ENCODE assay signal across 34 cellular contexts in genomic region chrX:103148075-103148474, GRCh38. TPM values are rescaled to one million over a fixed set of nuclear protein-coding genes. Genes with fewer than 3 reads are reported as not detected.
"Had no signal": no experiment of that assay in that cellular context is flagged by ENCODE, and none has a peak within 500 bp of the region (broad histone marks: within the 10 kb centered on the region; RNA-seq: fewer than 3 reads in every experiment).

No MANE protein-coding gene starts in this region.

- ATAC-seq: activated CD4-positive, alpha-beta T cell treated with anti-CD3 and anti-CD28 coated beads for 36 hours; activated CD8-positive, alpha-beta memory T cell treated with anti-CD3 and anti-CD28 coated beads, Interleukin-2, amount 10 ng/mL, durations not matched to agents 7 days and 5 days; activated CD8-positive, alpha-beta T cell treated with anti-CD3 and anti-CD28 coated beads, Interleukin-2, amount 10 ng/mL, durations not matched to agents 7 days and 5 days; gastroesophageal sphincter; heart right ventricle had no signal

- H3K9me3 ChIP-seq: colonic mucosa, esophagus muscularis mucosa, gastroesophageal sphincter, heart right ventricle had no signal

- H3K27ac ChIP-seq: brain microvascular endothelial cell, cardiac muscle cell, colonic mucosa, esophagus muscularis mucosa, gastroesophageal sphincter, heart right ventricle had no signal

- H3K36me3 ChIP-seq: brain microvascular endothelial cell, cardiac muscle cell, colonic mucosa, esophagus muscularis mucosa, gastroesophageal sphincter, heart right ventricle had no signal

- H3K4me1 ChIP-seq: colonic mucosa had no signal

- DNase-seq: activated CD4-positive, alpha-beta memory T cell treated with anti-CD3 and anti-CD28 coated beads for 36 hours; activated CD4-positive, alpha-beta T cell treated with anti-CD3 and anti-CD28 coated beads for 36 hours; activated CD4-positive, alpha-beta T cell treated with anti-CD3 and anti-CD28 coated beads, Interleukin-2, amount 10 ng/mL, durations not matched to agents 24 days and 14 days; activated CD4-positive, CD25-positive, alpha-beta regulatory T cell; activated CD4-positive, CD25-positive, alpha-beta regulatory T cell treated with anti-CD3 and anti-CD28 coated beads, Interleukin-2, amount 50 U/mL, for 72 hours; activated CD8-positive, alpha-beta memory T cell treated with anti-CD3 and anti-CD28 coated beads, Interleukin-2, amount 10 ng/mL, durations not matched to agents 7 days and 5 days; activated CD8-positive, alpha-beta memory T cell treated with anti-CD3 and anti-CD28 coated beads, Interleukin-2, amount 50 U/mL, for 4 hours; activated CD8-positive, alpha-beta T cell treated with anti-CD3 and anti-CD28 coated beads, Interleukin-2, amount 10 ng/mL, durations not matched to agents 7 days and 5 days; activated gamma-delta T cell; activated naive CD4-positive, alpha-beta T cell; activated naive CD4-positive, alpha-beta T cell treated with anti-CD3 and anti-CD28 coated beads, Interleukin-2, amount 50 U/mL, for 16 hours; activated T-cell treated with anti-CD3 and anti-CD28 coated beads, Interleukin-2, amount 50 U/mL, for 1 hour; activated T-cell treated with anti-CD3 and anti-CD28 coated beads, Interleukin-2, amount 50 U/mL, for 48 hours; amniotic stem cell; anterior cingulate cortex; brain microvascular endothelial cell; central memory CD4-positive, alpha-beta T cell; cerebellar nuclear complex; colonic mucosa; effector CD8-positive, alpha-beta T cell; erythroblast; foreskin melanocyte; heart right ventricle; T-helper 2 cell had no signal

- H3K27me3 ChIP-seq: brain microvascular endothelial cell, cardiac muscle cell, colonic mucosa, esophagus muscularis mucosa, gastroesophageal sphincter had no signal

- H3K4me3 ChIP-seq: cardiac muscle cell, colonic mucosa, esophagus muscularis mucosa, gastroesophageal sphincter, heart right ventricle had no signal

RNA-seq across cellular contexts. Expression of gene NXF3, which starts 55.1 kb away (rescaled TPM):
- total RNA-seq: activated CD4-positive, alpha-beta memory T cell treated with anti-CD3 and anti-CD28 coated beads for 36 hours; activated CD4-positive, alpha-beta T cell treated with anti-CD3 and anti-CD28 coated beads for 36 hours; activated CD4-positive, alpha-beta T cell treated with anti-CD3 and anti-CD28 coated beads, Interleukin-2, amount 10 ng/mL, durations not matched to agents 24 days and 14 days; activated CD8-positive, alpha-beta memory T cell treated with anti-CD3 and anti-CD28 coated beads for 36 hours; activated CD8-positive, alpha-beta memory T cell treated with anti-CD3 and anti-CD28 coated beads, Interleukin-2, amount 10 ng/mL, durations not matched to agents 7 days and 5 days; activated CD8-positive, alpha-beta T cell treated with anti-CD3 and anti-CD28 coated beads, Interleukin-2, amount 10 ng/mL, durations not matched to agents 7 days and 5 days; activated T-helper 1 cell treated with anti-CD3 and anti-CD28 coated beads, Interleukin-12 subunit alpha, Interleukin-12 subunit beta, Interleukin-2, Interleukin-4 antibody, amounts not matched to agents 30 ng/mL and 10 ng/mL and 1 ng/mL, durations not matched to agents 14 hours and 24 hours and 36 hours; activated T-helper 2 cell treated with anti-CD3 and anti-CD28 coated beads, Interferon-gamma antibody, Interleukin-2, Interleukin-4, amounts not matched to agents 10 μg/mL and 5 μg/mL and 100 μg/mL, durations not matched to agents 14 hours and 24 hours and 36 hours; astrocyte; dermis microvascular lymphatic vessel endothelial cell; glomerular endothelial cell; T-helper 1 cell treated with Interleukin-12 subunit alpha and Interleukin-12 subunit beta and Interleukin-4 antibody, amounts not matched to agents 30 ng/mL and 1 ng/mL, for 36 hours had no signal
- polyA plus RNA-seq: cardiac muscle cell had no signal
